In the genomic region with DNA sequence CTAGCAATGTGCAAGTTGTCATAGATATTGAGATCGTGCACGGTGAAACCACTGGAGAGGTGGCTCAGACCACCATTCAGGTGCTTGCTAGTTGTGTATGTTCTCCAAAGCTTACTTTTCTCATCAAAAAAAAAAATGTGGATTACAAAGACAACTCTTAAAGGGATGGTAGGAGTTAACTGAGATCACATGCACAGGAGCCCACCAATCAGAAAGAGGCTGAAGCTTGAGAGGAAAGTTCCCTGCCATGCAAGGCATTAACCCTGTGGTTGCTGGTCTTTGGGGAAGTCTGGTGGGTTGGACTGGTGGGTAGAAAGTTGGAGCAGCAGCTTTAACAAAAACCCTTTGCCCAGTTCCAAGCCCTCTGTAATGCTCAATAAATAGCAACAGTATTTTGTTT, we compare ENCODE assay signal across 1 cellular context.
TF ChIP-seq lines count a peak whose summit lies in the region.

No MANE protein-coding gene starts in this region.

TF ChIP-seq in WTC11, 78 proteins besides CTCF, POLR2A, EP300 and RAD21 (continued from another document):
- TF ChIP-seq ZNF281 (CRISPR knock-in tag; IDR thresholded peaks at IDR 0.05), result no peak
- no peak for TF ChIP-seq SP1 (CRISPR knock-in tag; conservative IDR thresholded peaks at IDR 0.05)
